ENCODE assay signal across 1 cellular context in genomic region chr9:75108571-75108970, GRCh38.
TF ChIP-seq lines count a peak whose summit lies in the region.

No MANE protein-coding gene starts in this region.

TF ChIP-seq in IMR-90, 13 proteins besides CTCF, POLR2A, EP300 and RAD21:
- TF ChIP-seq CEBPB (IDR thresholded peaks at IDR 0.05; ENCODE audit: low read depth, low read length) = no peak
- TF ChIP-seq FOS (IDR thresholded peaks at IDR 0.05; ENCODE audit: low read depth, low read length) = no peak
